In genomic region chr1:7375781-7376660, GRCh38 we compare ENCODE assay signal across 11 cellular contexts.
"Had no signal": no experiment of that assay in that cellular context is flagged by ENCODE, and none has a peak within 500 bp of the region (broad histone marks: within the 10 kb centered on the region; RNA-seq: fewer than 3 reads in every experiment).

No MANE protein-coding gene starts in this region.

- H3K4me3 ChIP-seq: adrenal gland, psoas muscle, tibial artery had no signal

- H3K4me1 ChIP-seq: adrenal gland, psoas muscle had no signal

- H3K27ac ChIP-seq: adrenal gland, psoas muscle, tibial artery had no signal

- H3K9me3 ChIP-seq: adrenal gland, psoas muscle, tibial artery had no signal

- DNase-seq: activated CD4-positive, alpha-beta T cell treated with anti-CD3 and anti-CD28 coated beads, Interleukin-2, amount 50 U/mL, for 1 hour; activated CD4-positive, CD25-positive, alpha-beta regulatory T cell; activated T-cell treated with anti-CD3 and anti-CD28 coated beads, Interleukin-2, amount 50 U/mL, for 1 hour; foreskin fibroblast; hippocampal formation; kidney; psoas muscle; stimulated activated CD4-positive, alpha-beta T cell treated with anti-CD3 and anti-CD28 coated beads, Interleukin-1b, Interleukin-23, amount 100 ng/mL, for 48 hours had no signal

- ATAC-seq: psoas muscle, sciatic nerve had no signal

- H3K27me3 ChIP-seq: adrenal gland had no signal

- H3K36me3 ChIP-seq: adrenal gland, tibial artery had no signal
